In the genomic region with DNA sequence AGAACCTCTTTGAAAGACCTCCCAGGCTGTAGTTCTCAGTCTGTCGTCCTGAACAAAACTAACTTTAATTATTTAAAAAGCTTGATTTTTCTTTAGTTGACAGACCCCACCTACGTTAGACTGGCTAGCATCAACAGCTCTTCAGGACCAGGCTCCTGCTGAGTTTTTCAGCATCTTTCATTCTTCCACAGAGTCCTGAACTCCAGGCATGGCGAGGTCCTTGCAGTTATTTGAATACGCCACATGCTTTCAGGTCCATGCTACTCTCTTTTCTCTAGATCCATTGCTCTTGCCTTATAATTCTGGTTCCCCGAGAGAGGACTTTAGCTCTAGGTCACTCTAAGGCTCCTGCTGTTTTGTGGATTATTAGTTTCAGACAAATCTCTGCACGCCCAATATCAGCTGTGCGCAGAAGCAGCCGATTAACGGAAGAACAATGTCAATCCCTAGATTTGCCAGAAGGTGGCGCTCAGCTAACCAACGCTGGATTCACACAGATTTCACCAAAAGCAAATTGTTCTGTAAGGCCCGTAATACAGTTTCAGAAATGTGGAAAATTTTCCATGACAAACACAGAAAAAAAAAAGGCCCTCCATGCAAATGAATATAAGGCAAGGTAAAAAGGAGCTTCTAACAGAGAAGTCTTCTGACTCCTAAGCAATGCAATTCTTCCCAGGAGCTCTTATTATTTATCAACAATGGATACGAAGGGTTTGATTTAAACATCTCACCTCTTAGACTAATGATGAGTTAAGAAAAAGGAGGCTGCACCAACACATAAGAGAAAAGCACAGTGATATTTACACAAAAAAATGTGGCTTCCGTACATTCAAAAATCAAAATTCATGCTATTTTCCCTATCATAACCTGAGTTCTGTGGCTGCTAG, we compare ENCODE assay signal across 8 cellular contexts. TPM values are rescaled to one million over a fixed set of nuclear protein-coding genes. Genes with fewer than 3 reads are reported as not detected.
DNase-seq lines count a peak whose midpoint lies in the region; ATAC-seq and TF ChIP-seq lines count a peak whose summit lies in the region.

No MANE protein-coding gene starts in this region.

- POLR2A ChIA-PET in HEK293T (lab: Yijun Ruan, JAX), result no interaction called here
- POLR2A ChIA-PET in MCF 10A (lab: Yijun Ruan, JAX), result interaction anchor here (0.6 to 0.8 kb wide), 7 partner anchors 22 to 599 kb away, joined by 3 to 4 read pairs (median 3); partner anchors contain the start of gene GAN

- peaks cover 10% of the 10 kb centered on the region for H3K27me3 Mint-ChIP-seq in MCF 10A (ENCODE audit: insufficient read depth, unreplicated experiment)

- peak; percentile 54 for TF ChIP-seq CTCF in MCF 10A (IDR thresholded peaks at IDR 0.05; ENCODE audit: unreplicated experiment)

- H3K4me1 Mint-ChIP-seq in MCF 10A (ENCODE audit: insufficient read depth, unreplicated experiment), result no peaks in the 10 kb centered on the region

- intact Hi-C loops in MCF 10A (cut with micrococcal nuclease), result loop anchor here (2.0 to 10.0 kb wide), 3 partner anchors 160 to 534 kb away; no protein-coding TSS in a partner anchor

- H3K4me3 Mint-ChIP-seq in MCF 10A (ENCODE audit: unreplicated experiment), result no peak overlapping the region

- H3K36me3 Mint-ChIP-seq in MCF 10A (ENCODE audit: insufficient read depth, unreplicated experiment), result no peaks in the 10 kb centered on the region

- CTCF ChIA-PET in HEK293T (lab: Yijun Ruan, JAX), result interaction anchor here (0.6 to 1.5 kb wide), 11 partner anchors 11 to 372 kb away, joined by 3 to 7 read pairs (median 3); partner anchors contain the start of gene GAN
- CTCF ChIA-PET in MCF 10A (lab: Yijun Ruan, JAX), result interaction anchor here (0.5 to 3.4 kb wide), 75 partner anchors 9 to 1765 kb away, joined by 3 to 29 read pairs (median 4); partner anchors contain the start of genes ATMIN, BCO1 and GAN

- DNase-seq in COLO829 (ENCODE audit: low spot score) (peak; percentile 41), HEK293T (ENCODE audit: extremely low spot score) (peak; percentile 56), RPMI8226 (peak; percentile 44), MCF 10A (ENCODE audit: unreplicated experiment) (peak; percentile 50), kidney glomerular epithelial cell (lab: John Stamatoyannopoulos, UW) (peak; percentile 54), 8988T (no peak)
- DNase-seq in stimulated activated CD4-positive, alpha-beta T cell treated with anti-CD3 and anti-CD28 coated beads, Interleukin-2, amount 100 ng/mL, for 48 hours, result peak; percentile 36 to 51

- no peaks in the 10 kb centered on the region for H3K9me3 Mint-ChIP-seq in MCF 10A (ENCODE audit: unreplicated experiment)

- no peak for ATAC-seq in HG03439 (IDR thresholded peaks at IDR 0.05; ENCODE audit: unreplicated experiment)

- no TSS peak for BruUV-seq in MCF 10A (replicated peaks; lab: Mats Ljungman, UMichigan)

- H3K27ac Mint-ChIP-seq in MCF 10A (ENCODE audit: low read depth, unreplicated experiment), result no peak overlapping the region

TF ChIP-seq in HEK293T, 16 proteins besides CTCF, POLR2A, EP300 and RAD21:
- TF ChIP-seq SP1 (IDR thresholded peaks at IDR 0.05) (no peak), TARDBP (IDR thresholded peaks at IDR 0.05) (no peak), SUZ12 (IDR thresholded peaks at IDR 0.05) (no peak), NFRKB (IDR thresholded peaks at IDR 0.05) (no peak), BHLHE40 (IDR thresholded peaks at IDR 0.05; ENCODE audit: borderline replicate concordance) (no peak), FOXM1 (IDR thresholded peaks at IDR 0.05; ENCODE audit: borderline replicate concordance) (no peak), CTBP1 (IDR thresholded peaks at IDR 0.05; ENCODE audit: borderline replicate concordance) (no peak), L3MBTL2 (conservative IDR thresholded peaks at IDR 0.05) (no peak), FOXA1 (IDR thresholded peaks at IDR 0.05) (no peak), FOXK2 (IDR thresholded peaks at IDR 0.05) (no peak), ELF4 (IDR thresholded peaks at IDR 0.05) (no peak)
- TF ChIP-seq, protein P1, sequence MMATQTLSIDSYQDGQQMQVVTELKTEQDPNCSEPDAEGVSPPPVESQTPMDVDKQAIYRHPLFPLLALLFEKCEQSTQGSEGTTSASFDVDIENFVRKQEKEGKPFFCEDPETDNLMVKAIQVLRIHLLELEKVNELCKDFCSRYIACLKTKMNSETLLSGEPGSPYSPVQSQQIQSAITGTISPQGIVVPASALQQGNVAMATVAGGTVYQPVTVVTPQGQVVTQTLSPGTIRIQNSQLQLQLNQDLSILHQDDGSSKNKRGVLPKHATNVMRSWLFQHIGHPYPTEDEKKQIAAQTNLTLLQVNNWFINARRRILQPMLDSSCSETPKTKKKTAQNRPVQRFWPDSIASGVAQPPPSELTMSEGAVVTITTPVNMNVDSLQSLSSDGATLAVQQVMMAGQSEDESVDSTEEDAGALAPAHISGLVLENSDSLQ (IDR thresholded peaks at IDR 0.05), result no peak

RNA-seq across cellular contexts. Expression of gene BCO1, which starts 33.5 kb away (rescaled TPM):
- total RNA-seq in MCF 10A (2022), result not detected in 2 replicates
